ENCODE assay signal across 23 cellular contexts in the genomic region with DNA sequence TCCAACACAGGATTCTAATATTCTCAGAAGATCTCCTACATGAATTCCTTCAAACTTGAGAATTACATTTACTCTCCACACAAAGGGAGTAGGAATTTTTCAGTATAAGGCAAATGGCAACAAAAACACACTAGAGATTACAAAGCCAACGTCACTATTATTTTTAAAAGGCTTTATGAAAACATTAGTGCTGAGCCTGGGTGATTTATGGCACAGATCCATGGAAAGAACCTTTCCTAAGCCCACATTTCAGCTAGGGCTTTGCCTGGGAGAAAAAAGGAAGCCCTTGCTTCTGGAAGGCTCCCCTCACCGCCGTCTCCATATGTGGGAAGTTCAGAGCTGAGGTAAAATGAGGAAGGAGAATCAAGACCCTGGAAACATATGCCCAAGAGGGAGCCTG.
DNase-seq lines count a peak whose midpoint lies in the region; ATAC-seq and TF ChIP-seq lines count a peak whose summit lies in the region.
"Had no signal": no experiment of that assay in that cellular context is flagged by ENCODE, and none has a peak within 500 bp of the region (broad histone marks: within the 10 kb centered on the region; RNA-seq: fewer than 3 reads in every experiment).

No MANE protein-coding gene starts in this region.

- H2BK20ac ChIP-seq in H9 (ENCODE audit: low read depth, low read length, poor library complexity, severe bottlenecking) = no peak overlapping the region

- no peak overlapping the region for H2AK5ac ChIP-seq in H9 (ENCODE audit: insufficient read length, low read length)

- H3K27me3 ChIP-seq in thyroid gland = no peaks in the 10 kb centered on the region
- no peaks in the 10 kb centered on the region for H3K27me3 ChIP-seq in H9 (ENCODE audit: insufficient read depth, low read length)

- no peak overlapping the region for H3K4ac ChIP-seq in H9 (ENCODE audit: low read depth, low read length)

- no peak overlapping the region for H2BK12ac ChIP-seq in H9 (ENCODE audit: insufficient read length, low read depth, low read length)

- H3K56ac ChIP-seq in H9 (ENCODE audit: insufficient read length, low read depth, low read length) = no peak overlapping the region

- H3K27ac ChIP-seq in thyroid gland = peak overlapping the region; percentile 76 to 92 (median 77)
- no peak overlapping the region for H3K27ac ChIP-seq in H9 (ENCODE audit: insufficient read length, low read depth, low read length)

- H3K4me1 Mint-ChIP-seq in H9 = peaks cover 0 to 3% of the 10 kb centered on the region in 2 experiments; a peak in 1 of 4 replicates
- H3K4me1 Mint-ChIP-seq: CD8-positive, alpha-beta memory T cell had no signal

- no peaks in the 10 kb centered on the region for H4K20me1 ChIP-seq in H9 (ENCODE audit: control insufficient read depth, insufficient read depth, insufficient read length)

- H3K9ac ChIP-seq in H9 (ENCODE audit: extremely low read depth, insufficient read length, low read length) = no peak overlapping the region

- H2BK5ac ChIP-seq in H9 (ENCODE audit: insufficient read length, low read length) = no peak overlapping the region

- H2AFZ ChIP-seq in H9 (ENCODE audit: low read length) = no peak overlapping the region

- no peaks in the 10 kb centered on the region for H3K79me2 ChIP-seq in H9 (ENCODE audit: insufficient read depth, low read length)

- no peak for TF ChIP-seq CTCF in astrocyte of the cerebellum (IDR thresholded peaks at IDR 0.05; ENCODE audit: low read depth, low read length, missing control alignments)
- no peak for TF ChIP-seq CTCF in thyroid gland (IDR thresholded peaks at IDR 0.05)
- TF ChIP-seq CTCF in H9 (conservative IDR thresholded peaks at IDR 0.05) = no peak

- H4K5ac ChIP-seq in H9 (ENCODE audit: insufficient read length, low read depth, low read length) = no peak overlapping the region

- H3K4me2 ChIP-seq in H9 (ENCODE audit: insufficient read depth, insufficient read length, low read length) = no peak overlapping the region

- peak; percentile 5 for DNase-seq in astrocyte of the cerebellum (ENCODE audit: low read depth)
- DNase-seq in dermis microvascular lymphatic vessel endothelial cell (ENCODE audit: low read depth in 2 of 2) = peak; percentile 6 to 63
- DNase-seq in medulla oblongata (ENCODE audit: extremely low spot score) = peak; percentile 14
- peak; percentile 34 to 46 for DNase-seq in thyroid gland
- no peak for DNase-seq in cerebellar nuclear complex (lab: John Stamatoyannopoulos, UW)
- no peak for DNase-seq in H9
- no peak for DNase-seq in central memory CD4-positive, alpha-beta T cell
- DNase-seq: C1 segment of cervical spinal cord; Calu3; CD8-positive, alpha-beta memory T cell; GOT3; MV-4-11; NCI-H1105 treated with DMSO at 0.1 percent for 48 hours; NCI-H1694; NCI-H2081; NCI-H2171; NCI-H524 treated with DMSO at 0.1 percent for 48 hours; NCI-H82; SIG-M5 had no signal

- no peaks in the 10 kb centered on the region for H3K9me3 Mint-ChIP-seq in H9

- 17 to 38% methylated on average over 3 of the region's 3 CpGs for WGBS in thyroid gland, 2 donors
- WGBS in H9 (ENCODE audit: extremely low coverage, insufficient read length, low lambda C conversion rate) = no CpG with 5 or more reads among the region's 3 CpGs

- no peak overlapping the region for H3T11ph ChIP-seq in H9 (ENCODE audit: low read length)

- intact Hi-C loops in thyroid gland (cut with DNase I) = no loop called here

- H3K23me2 ChIP-seq in H9 (ENCODE audit: insufficient read length, low read depth, low read length, poor library complexity, severe bottlenecking) = no peaks in the 10 kb centered on the region

- no peak overlapping the region for H2BK120ac ChIP-seq in H9 (ENCODE audit: low read depth, low read length, poor library complexity, severe bottlenecking)

- peaks cover 42 to 47% of the 10 kb centered on the region in 2 donors for H3K4me1 ChIP-seq in thyroid gland
- no peaks in the 10 kb centered on the region for H3K4me1 ChIP-seq in H9 (ENCODE audit: insufficient read depth, low read length)

- H3K4me3 ChIP-seq in astrocyte of the cerebellum (ENCODE audit: low read depth, low read length) (no peak overlapping the region), thyroid gland (replicated peaks in 1 of 3) (no peak overlapping the region)

- TF ChIP-seq POLR2A in thyroid gland (IDR thresholded peaks at IDR 0.05) = peak in 1 of 2 donors; percentile 43

- H3K27ac Mint-ChIP-seq in H9 = no peak overlapping the region; a peak in 1 of 7 replicates
- H3K27ac Mint-ChIP-seq: CD8-positive, alpha-beta memory T cell; IgD-negative memory B cell had no signal

- H3K9me3 ChIP-seq in thyroid gland = no peaks in the 10 kb centered on the region
- no peaks in the 10 kb centered on the region for H3K9me3 ChIP-seq in H9 (ENCODE audit: control insufficient read depth, low read depth, low read length)

- no peak overlapping the region for H3K23ac ChIP-seq in H9 (ENCODE audit: insufficient read length, low read depth, low read length)

- in situ Hi-C loops in astrocyte of the cerebellum (cut with HindIII; ENCODE audit: low sequenced_read_pairs) = no loop called here

- no peak overlapping the region for H2BK15ac ChIP-seq in H9 (ENCODE audit: low read depth, low read length)

- H4K91ac ChIP-seq in H9 (ENCODE audit: insufficient read length, low read depth, low read length) = no peak overlapping the region

- H3K4me3 Mint-ChIP-seq in H9 = no peak overlapping the region
- H3K4me3 Mint-ChIP-seq: CD8-positive, alpha-beta memory T cell; IgD-negative memory B cell had no signal

- H3K27me3 Mint-ChIP-seq in H9 (ENCODE audit: low read depth) = peaks cover 5% of the 10 kb centered on the region

- no peaks in the 10 kb centered on the region for H3K36me3 ChIP-seq in thyroid gland

- no peak for ATAC-seq in GM21576 (IDR thresholded peaks at IDR 0.05; ENCODE audit: unreplicated experiment)
- ATAC-seq: HCT116, Panc1 had no signal

- H4K8ac ChIP-seq in H9 (replicated peaks; ENCODE audit: insufficient read length, low read depth, low read length) = no peak overlapping the region

- no peak overlapping the region for H3K14ac ChIP-seq in H9 (ENCODE audit: insufficient read depth, low read length)

- no peaks in the 10 kb centered on the region for H3K36me3 Mint-ChIP-seq in H9 (ENCODE audit: insufficient read depth in 1 of 3, low read depth in 3 of 3)
- H3K36me3 Mint-ChIP-seq: CD8-positive, alpha-beta memory T cell had no signal

- H3K79me1 ChIP-seq in H9 (ENCODE audit: insufficient read depth, low read depth, low read length, poor library complexity, severe bottlenecking) = no peaks in the 10 kb centered on the region

- no peak overlapping the region for H3K18ac ChIP-seq in H9 (ENCODE audit: insufficient read length, low read depth, low read length)

Comparison
In these comparisons a context has a peak if more than half of its experiments do, and no peak if none do; other contexts are left out.
1. DNase-seq: peak in astrocyte of the cerebellum (single experiment), dermis microvascular lymphatic vessel endothelial cell (2 of 2), medulla oblongata (single experiment) and thyroid gland (2 of 2); none in cerebellar nuclear complex (0 of 2), H9 (single experiment) and central memory CD4-positive, alpha-beta T cell (single experiment).